ENCODE assay signal across 27 cellular contexts in the genomic region with DNA sequence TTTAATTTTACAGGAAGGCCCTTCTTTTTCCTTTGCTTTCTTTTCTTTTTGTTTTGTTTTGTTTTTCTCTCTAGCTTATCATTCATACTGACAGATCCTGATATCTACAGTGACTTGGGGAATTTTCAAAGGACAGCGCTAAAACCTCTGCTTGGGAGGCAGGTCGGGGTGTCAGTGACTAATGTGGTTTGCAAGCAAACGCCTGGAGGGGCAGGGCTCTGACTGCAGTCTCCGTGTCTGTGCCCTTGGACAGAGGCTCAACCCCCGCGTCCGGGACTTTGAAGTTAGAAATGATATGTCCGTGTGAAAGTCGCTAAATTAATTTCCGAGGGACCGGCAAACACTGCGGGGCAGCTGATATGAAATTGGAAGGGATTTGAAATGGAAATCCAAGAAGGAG.
A peak's percentile ranks its signal among the peaks of the same experiment; 100 is the strongest.
DNase-seq lines count a peak whose midpoint lies in the region; ATAC-seq and TF ChIP-seq lines count a peak whose summit lies in the region.
"Had no signal": no experiment of that assay in that cellular context is flagged by ENCODE, and none has a peak within 500 bp of the region (broad histone marks: within the 10 kb centered on the region; RNA-seq: fewer than 3 reads in every experiment).

No MANE protein-coding gene starts in this region.

- H3K4me1 ChIP-seq in mesendoderm (ENCODE audit: control insufficient read depth, low read depth, low read length) (peaks cover 10% of the 10 kb centered on the region), stomach (no peaks in the 10 kb centered on the region)
- H3K4me1 ChIP-seq: thyroid gland had no signal

- no peak overlapping the region for H2BK5ac ChIP-seq in mesendoderm (ENCODE audit: low read length)

- H3K4me1 Mint-ChIP-seq in type B pancreatic cell (ENCODE audit: unreplicated experiment), result peaks cover 12% of the 10 kb centered on the region
- H3K4me1 Mint-ChIP-seq: activated naive CD8-positive, alpha-beta T cell treated with anti-CD3 and anti-CD28 coated beads, Interleukin-2, amount 50 U/mL, for 24 hours had no signal

- H3K79me1 ChIP-seq in mesendoderm (ENCODE audit: low read length), result no peaks in the 10 kb centered on the region

- H3K27me3 ChIP-seq in mesendoderm (ENCODE audit: insufficient read depth, low read length, poor library complexity) (no peaks in the 10 kb centered on the region), stomach (no peaks in the 10 kb centered on the region)
- H3K27me3 ChIP-seq: BLaER1 treated with 17β-estradiol and CSF1 and Interleukin-3, amounts not matched to agents 10 nM and 100 nM; esophagus squamous epithelium; thyroid gland had no signal

- H3K23ac ChIP-seq in mesendoderm (ENCODE audit: low read length), result no peak overlapping the region

- H2BK15ac ChIP-seq in mesendoderm (replicated peaks; ENCODE audit: low read depth), result no peak overlapping the region

- H3K4ac ChIP-seq in mesendoderm (ENCODE audit: low read depth, low read length), result no peak overlapping the region

- ATAC-seq in SK-N-SH treated with all-trans-retinoic acid at 6 μM for 48 hours, result no peak
- ATAC-seq: activated naive CD8-positive, alpha-beta T cell treated with anti-CD3 and anti-CD28 coated beads, Interleukin-2, amount 50 U/mL, for 24 hours had no signal

- intact Hi-C loops in stomach (cut with DNase I; ENCODE audit: low total_unique reads), result no loop called here

- H3K27ac ChIP-seq in mesendoderm (ENCODE audit: low read depth, low read length) (peak overlapping the region; percentile 59), stomach (no peak overlapping the region)
- H3K27ac ChIP-seq: 22Rv1; BLaER1 treated with 17β-estradiol and CSF1 and Interleukin-3, amounts not matched to agents 10 nM and 100 nM; esophagus squamous epithelium; thyroid gland had no signal

- peak overlapping the region; percentile 62 for H3K4me3 Mint-ChIP-seq in type B pancreatic cell
- H3K4me3 Mint-ChIP-seq: activated naive CD8-positive, alpha-beta T cell treated with anti-CD3 and anti-CD28 coated beads, Interleukin-2, amount 50 U/mL, for 24 hours; memory B cell had no signal

- TF ChIP-seq EP300 in stomach (IDR thresholded peaks at IDR 0.05), result no peak

- peaks cover 3% of the 10 kb centered on the region for H3K9me3 Mint-ChIP-seq in type B pancreatic cell

- H3K4me3 ChIP-seq in cardiac fibroblast (replicated peaks in 1 of 2; ENCODE audit: low read depth in 2 of 2, low read length in 2 of 2), result no peak overlapping the region
- H3K4me3 ChIP-seq in mesendoderm (ENCODE audit: low read length), result no peak overlapping the region
- no peak overlapping the region for H3K4me3 ChIP-seq in stomach
- H3K4me3 ChIP-seq: BLaER1 treated with 17β-estradiol and CSF1 and Interleukin-3, amounts not matched to agents 10 nM and 100 nM; esophagus squamous epithelium; thyroid gland had no signal

- H3K56ac ChIP-seq in mesendoderm (ENCODE audit: low read length), result peak overlapping the region; percentile 79

- TF ChIP-seq CTCF in cardiac fibroblast (IDR thresholded peaks at IDR 0.05; ENCODE audit: low read depth, low read length) (no peak), type B pancreatic cell (conservative IDR thresholded peaks at IDR 0.05) (no peak), stomach (IDR thresholded peaks at IDR 0.05) (no peak)

- H3K18ac ChIP-seq in mesendoderm (ENCODE audit: low read length), result peak overlapping the region; percentile 91

- H3K9me3 ChIP-seq in stomach, result peaks cover 0 to 26% (median 10%) of the 10 kb centered on the region in 4 donors
- H3K9me3 ChIP-seq: thyroid gland had no signal

- no peak overlapping the region for H2BK120ac ChIP-seq in mesendoderm (ENCODE audit: low read depth, low read length)

- TF ChIP-seq POLR2A in stomach (IDR thresholded peaks at IDR 0.05), result no peak

- no peaks in the 10 kb centered on the region for H3K27me3 Mint-ChIP-seq in type B pancreatic cell
- H3K27me3 Mint-ChIP-seq: activated naive CD8-positive, alpha-beta T cell treated with anti-CD3 and anti-CD28 coated beads, Interleukin-2, amount 50 U/mL, for 24 hours had no signal

- H3K27ac Mint-ChIP-seq in type B pancreatic cell, result peak overlapping the region; percentile 31
- H3K27ac Mint-ChIP-seq: activated naive CD8-positive, alpha-beta T cell treated with anti-CD3 and anti-CD28 coated beads, Interleukin-2, amount 50 U/mL, for 24 hours; memory B cell had no signal

- no peaks in the 10 kb centered on the region for H3K79me2 ChIP-seq in mesendoderm (ENCODE audit: control insufficient read depth, insufficient read depth, low read length)

- H3K9ac ChIP-seq in mesendoderm (ENCODE audit: low read length), result peak overlapping the region; percentile 47
- H3K9ac ChIP-seq: BLaER1 treated with 17β-estradiol and CSF1 and Interleukin-3, amounts not matched to agents 10 nM and 100 nM had no signal

- DNase-seq in activated CD4-positive, alpha-beta T cell treated with anti-CD3 and anti-CD28 coated beads, Interleukin-2, amount 50 U/mL, for 1 hour, result peak; percentile 7
- DNase-seq in activated CD4-positive, alpha-beta T cell treated with anti-CD3 and anti-CD28 coated beads, Interleukin-2, amount 50 U/mL, for 4 hours, result no peak
- DNase-seq in cardiac fibroblast (ENCODE audit: low read depth in 2 of 2) (peak; percentile 1 to 5), mesendoderm (peak; percentile 79), type B pancreatic cell (ENCODE audit: extremely low spot score, unreplicated experiment) (no peak), NCI-H2081 (lab: John Stamatoyannopoulos, UW) (no peak), stomach (no peak)
- DNase-seq: activated CD4-positive, CD25-positive, alpha-beta regulatory T cell; activated CD8-positive, alpha-beta memory T cell treated with anti-CD3 and anti-CD28 coated beads for 24 hours; activated naive CD8-positive, alpha-beta T cell treated with anti-CD3 and anti-CD28 coated beads, Interleukin-2, amount 50 U/mL, for 24 hours; caudate nucleus; effector CD4-positive, alpha-beta T cell; esophagus squamous epithelium; GF-D8; glutamatergic neuron; kidney; MM.1S; NCI-H187 treated with DMSO at 0.1 percent for 48 hours; NCI-H524 treated with DMSO at 0.1 percent for 48 hours; SIG-M5; stimulated activated CD4-positive, alpha-beta T cell treated with anti-CD3 and anti-CD28 coated beads, Interleukin-12 subunit alpha, Interleukin-12 subunit beta, amount 100 ng/mL, for 4 hours; T-helper 2 cell; thyroid gland had no signal

- H3K4me2 ChIP-seq in mesendoderm (ENCODE audit: low read length), result peak overlapping the region; percentile 25
- H3K4me2 ChIP-seq: BLaER1 treated with 17β-estradiol and CSF1 and Interleukin-3, amounts not matched to agents 10 nM and 100 nM had no signal

- no CpG with 5 or more reads among the region's 12 CpGs for WGBS in mesendoderm (ENCODE audit: extremely low coverage, insufficient coverage, low lambda C conversion rate)
- WGBS in stomach, 5 donors, result 23 to 42% (median 31%) methylated on average over 12 of the region's 12 CpGs

- H3K36me3 Mint-ChIP-seq in type B pancreatic cell, result peaks cover 10% of the 10 kb centered on the region

- H4K8ac ChIP-seq in mesendoderm (ENCODE audit: low read depth, low read length), result no peak overlapping the region

- H4K5ac ChIP-seq in mesendoderm (ENCODE audit: low read length), result no peak overlapping the region

- H3K36me3 ChIP-seq in mesendoderm (ENCODE audit: control insufficient read depth, insufficient read depth, low read length) (no peaks in the 10 kb centered on the region), stomach (no peaks in the 10 kb centered on the region)
- H3K36me3 ChIP-seq: esophagus squamous epithelium, thyroid gland had no signal

- H2AK5ac ChIP-seq in mesendoderm (ENCODE audit: low read length), result no peak overlapping the region

TF ChIP-seq in SK-N-SH treated with all-trans-retinoic acid at 6 μM for 48 hours, 23 proteins besides CTCF, POLR2A, EP300 and RAD21 (continues in another document):
- no peak for TF ChIP-seq GLIS3 (CRISPR knock-in tag; IDR thresholded peaks at IDR 0.05)
- no peak for TF ChIP-seq ZC3H10 (CRISPR knock-in tag; IDR thresholded peaks at IDR 0.05)
- TF ChIP-seq, protein P1, sequence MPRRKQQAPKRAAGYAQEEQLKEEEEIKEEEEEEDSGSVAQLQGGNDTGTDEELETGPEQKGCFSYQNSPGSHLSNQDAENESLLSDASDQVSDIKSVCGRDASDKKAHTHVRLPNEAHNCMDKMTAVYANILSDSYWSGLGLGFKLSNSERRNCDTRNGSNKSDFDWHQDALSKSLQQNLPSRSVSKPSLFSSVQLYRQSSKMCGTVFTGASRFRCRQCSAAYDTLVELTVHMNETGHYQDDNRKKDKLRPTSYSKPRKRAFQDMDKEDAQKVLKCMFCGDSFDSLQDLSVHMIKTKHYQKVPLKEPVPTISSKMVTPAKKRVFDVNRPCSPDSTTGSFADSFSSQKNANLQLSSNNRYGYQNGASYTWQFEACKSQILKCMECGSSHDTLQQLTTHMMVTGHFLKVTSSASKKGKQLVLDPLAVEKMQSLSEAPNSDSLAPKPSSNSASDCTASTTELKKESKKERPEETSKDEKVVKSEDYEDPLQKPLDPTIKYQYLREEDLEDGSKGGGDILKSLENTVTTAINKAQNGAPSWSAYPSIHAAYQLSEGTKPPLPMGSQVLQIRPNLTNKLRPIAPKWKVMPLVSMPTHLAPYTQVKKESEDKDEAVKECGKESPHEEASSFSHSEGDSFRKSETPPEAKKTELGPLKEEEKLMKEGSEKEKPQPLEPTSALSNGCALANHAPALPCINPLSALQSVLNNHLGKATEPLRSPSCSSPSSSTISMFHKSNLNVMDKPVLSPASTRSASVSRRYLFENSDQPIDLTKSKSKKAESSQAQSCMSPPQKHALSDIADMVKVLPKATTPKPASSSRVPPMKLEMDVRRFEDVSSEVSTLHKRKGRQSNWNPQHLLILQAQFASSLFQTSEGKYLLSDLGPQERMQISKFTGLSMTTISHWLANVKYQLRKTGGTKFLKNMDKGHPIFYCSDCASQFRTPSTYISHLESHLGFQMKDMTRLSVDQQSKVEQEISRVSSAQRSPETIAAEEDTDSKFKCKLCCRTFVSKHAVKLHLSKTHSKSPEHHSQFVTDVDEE (CRISPR knock-in tag; IDR thresholded peaks at IDR 0.05), result no peak
- TF ChIP-seq, protein P2, sequence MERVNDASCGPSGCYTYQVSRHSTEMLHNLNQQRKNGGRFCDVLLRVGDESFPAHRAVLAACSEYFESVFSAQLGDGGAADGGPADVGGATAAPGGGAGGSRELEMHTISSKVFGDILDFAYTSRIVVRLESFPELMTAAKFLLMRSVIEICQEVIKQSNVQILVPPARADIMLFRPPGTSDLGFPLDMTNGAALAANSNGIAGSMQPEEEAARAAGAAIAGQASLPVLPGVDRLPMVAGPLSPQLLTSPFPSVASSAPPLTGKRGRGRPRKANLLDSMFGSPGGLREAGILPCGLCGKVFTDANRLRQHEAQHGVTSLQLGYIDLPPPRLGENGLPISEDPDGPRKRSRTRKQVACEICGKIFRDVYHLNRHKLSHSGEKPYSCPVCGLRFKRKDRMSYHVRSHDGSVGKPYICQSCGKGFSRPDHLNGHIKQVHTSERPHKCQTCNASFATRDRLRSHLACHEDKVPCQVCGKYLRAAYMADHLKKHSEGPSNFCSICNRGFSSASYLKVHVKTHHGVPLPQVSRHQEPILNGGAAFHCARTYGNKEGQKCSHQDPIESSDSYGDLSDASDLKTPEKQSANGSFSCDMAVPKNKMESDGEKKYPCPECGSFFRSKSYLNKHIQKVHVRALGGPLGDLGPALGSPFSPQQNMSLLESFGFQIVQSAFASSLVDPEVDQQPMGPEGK (CRISPR knock-in tag; IDR thresholded peaks at IDR 0.05; ENCODE audit: borderline replicate concordance), result no peak
- no peak for TF ChIP-seq TCF4 (CRISPR knock-in tag; IDR thresholded peaks at IDR 0.05; ENCODE audit: borderline replicate concordance)
- TF ChIP-seq ESRRG (CRISPR knock-in tag; IDR thresholded peaks at IDR 0.05), result no peak

Comparison
In these comparisons a context has a peak if more than half of its experiments do, and no peak if none do; other contexts are left out.
1. DNase-seq: peak in activated CD4-positive, alpha-beta T cell treated with anti-CD3 and anti-CD28 coated beads, Interleukin-2, amount 50 U/mL, for 1 hour (single experiment), cardiac fibroblast (2 of 2) and mesendoderm (single experiment); none in activated CD4-positive, alpha-beta T cell treated with anti-CD3 and anti-CD28 coated beads, Interleukin-2, amount 50 U/mL, for 4 hours (0 of 2), type B pancreatic cell (single experiment), NCI-H2081 (0 of 2) and stomach (single experiment).